ENCODE assay signal across 15 cellular contexts in the genomic region with DNA sequence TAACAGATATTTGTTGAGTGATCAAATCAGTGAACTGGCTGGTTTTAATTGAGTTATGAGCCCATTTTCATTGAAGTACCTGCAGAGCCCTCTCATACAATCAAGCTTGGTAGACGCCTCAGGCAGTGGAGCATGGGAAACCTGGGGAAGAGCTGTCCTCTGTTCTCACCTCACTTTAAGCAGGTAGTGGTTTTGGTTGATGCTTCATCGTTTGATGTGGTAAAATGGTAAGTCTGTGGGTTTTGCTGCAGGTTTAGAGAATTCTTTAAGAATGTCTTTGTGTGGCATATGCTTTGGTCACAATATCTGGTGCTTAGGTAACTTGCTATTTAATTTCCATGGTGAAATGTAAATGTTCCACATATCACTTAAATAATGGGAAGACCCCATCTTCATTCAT. TPM values are rescaled to one million over a fixed set of nuclear protein-coding genes. Genes with fewer than 3 reads are reported as not detected.
DNase-seq lines count a peak whose midpoint lies in the region; ATAC-seq and TF ChIP-seq lines count a peak whose summit lies in the region.
"Had no signal": no experiment of that assay in that cellular context is flagged by ENCODE, and none has a peak within 500 bp of the region (broad histone marks: within the 10 kb centered on the region; RNA-seq: fewer than 3 reads in every experiment).

No MANE protein-coding gene starts in this region.

- no peak overlapping the region for H3K4me2 ChIP-seq in IMR-90 (ENCODE audit: low read depth, low read length)

- peaks cover 14% of the 10 kb centered on the region for H3K4me1 ChIP-seq in IMR-90 (ENCODE audit: control insufficient read depth, insufficient read depth, low read length)
- peaks cover 0 to 48% (median 33%) of the 10 kb centered on the region in 5 donors for H3K4me1 ChIP-seq in subcutaneous abdominal adipose tissue (ENCODE audit: control insufficient read depth in 5 of 5, insufficient read depth in 5 of 5, low read length in 5 of 5)

- 0 out of 2 replicates have a peak overlapping the region, but pooled peaks have one; percentile 49 for H4K5ac ChIP-seq in IMR-90 (ENCODE audit: low read depth, low read length)

- H2BK20ac ChIP-seq in IMR-90 (ENCODE audit: low read depth, low read length), result no peak overlapping the region

- no peak for TF ChIP-seq POLR2A in IMR-90 (IDR thresholded peaks at IDR 0.05; ENCODE audit: low read depth, low read length)

- CTCF ChIA-PET in IMR-90 (lab: Yijun Ruan, JAX), result interaction anchor here (0.9 kb wide), 1 partner anchor 33 kb away, joined by 3 read pairs; no protein-coding TSS in a partner anchor

- no peak overlapping the region for H2BK5ac ChIP-seq in IMR-90 (ENCODE audit: low read depth, low read length, poor library complexity, severe bottlenecking)

- H3K9me3 ChIP-seq in IMR-90 (ENCODE audit: control insufficient read depth, insufficient read depth, low read length) (no peaks in the 10 kb centered on the region), subcutaneous abdominal adipose tissue (ENCODE audit: control insufficient read depth in 5 of 5, low read length in 5 of 5) (no peaks in the 10 kb centered on the region)
- H3K9me3 ChIP-seq: BLaER1 had no signal

- no peak overlapping the region for H2AK9ac ChIP-seq in IMR-90 (replicated peaks; ENCODE audit: low read depth, low read length, poor library complexity)

- H3K36me3 Mint-ChIP-seq in activated naive CD8-positive, alpha-beta T cell treated with anti-CD3 and anti-CD28 coated beads, Interleukin-2, amount 10 ng/mL, durations not matched to agents 7 days and 5 days, result no peaks in the 10 kb centered on the region

- H3K27ac Mint-ChIP-seq in activated naive CD8-positive, alpha-beta T cell treated with anti-CD3 and anti-CD28 coated beads, Interleukin-2, amount 10 ng/mL, durations not matched to agents 7 days and 5 days, result peak overlapping the region; percentile 66
- H3K27ac Mint-ChIP-seq: endodermal cell had no signal

- H4K8ac ChIP-seq in IMR-90 (ENCODE audit: low read depth in 2 of 2, low read length in 2 of 2), result no peak overlapping the region

- no peak overlapping the region for H2BK120ac ChIP-seq in IMR-90 (ENCODE audit: low read depth, low read length)

- H4K91ac ChIP-seq in IMR-90 (ENCODE audit: insufficient read depth, low read depth, low read length), result no peak overlapping the region; the same call in 1 of the 2 replicates

- no peak overlapping the region for H3K56ac ChIP-seq in IMR-90 (ENCODE audit: extremely low read depth, insufficient read depth, low read length)

- no peak for ATAC-seq in IMR-90 (ENCODE audit: low read depth)
- ATAC-seq in activated naive CD8-positive, alpha-beta T cell treated with anti-CD3 and anti-CD28 coated beads, Interleukin-2, amount 10 ng/mL, durations not matched to agents 7 days and 5 days (ENCODE audit: low read depth), result peak; percentile 63
- no peak for ATAC-seq in Right ventricle myocardium inferior
- no peak for ATAC-seq in GM18858 (IDR thresholded peaks at IDR 0.05; ENCODE audit: unreplicated experiment)

- no peak overlapping the region for H2AFZ ChIP-seq in IMR-90 (replicated peaks; ENCODE audit: low read length, poor library complexity)

- H2AK5ac ChIP-seq in IMR-90 (ENCODE audit: low read depth, low read length), result no peak overlapping the region

- peaks cover 83% of the 10 kb centered on the region for H4K20me1 ChIP-seq in IMR-90 (ENCODE audit: insufficient read depth, low read length)

- H3K9ac ChIP-seq in IMR-90 (ENCODE audit: low read depth, low read length) (no peak overlapping the region), subcutaneous abdominal adipose tissue (ENCODE audit: low read length in 5 of 5) (no peak overlapping the region)
- H3K9ac ChIP-seq: BLaER1 had no signal

- H3K9me1 ChIP-seq in IMR-90 (ENCODE audit: insufficient read depth, low read length), result peaks cover 19% of the 10 kb centered on the region

- POLR2A ChIA-PET in IMR-90 (lab: Charles Lee; ENCODE audit: unreplicated experiment), result no interaction called here
- POLR2A ChIA-PET in activated naive CD8-positive, alpha-beta T cell treated with anti-CD3 and anti-CD28 coated beads, Interleukin-2, amount 10 ng/mL, durations not matched to agents 7 days and 5 days (lab: Charles Lee), result no interaction called here

- no peak overlapping the region for H3K18ac ChIP-seq in IMR-90 (ENCODE audit: low read depth, low read length)

- H3K27ac ChIP-seq in IMR-90 (ENCODE audit: insufficient read depth, low read length) (no peak overlapping the region), subcutaneous abdominal adipose tissue (ENCODE audit: low read depth, low read length) (peak overlapping the region; percentile 81)
- H3K27ac ChIP-seq: BLaER1 had no signal

- in situ Hi-C loops in IMR-90 (cut with MboI; ENCODE audit: low sequenced_read_pairs), result no loop called here

- dilution Hi-C loops in IMR-90 (cut with HindIII; ENCODE audit: low sequenced_read_pairs, unreplicated experiment), result no loop called here

- H3K14ac ChIP-seq in IMR-90 (replicated peaks; ENCODE audit: low read depth, low read length), result 0 out of 2 replicates have a peak overlapping the region, but pooled peaks have one; percentile 51

- peaks cover 4 to 48% of the 10 kb centered on the region in 2 experiments for H3K79me1 ChIP-seq in IMR-90 (ENCODE audit: low read depth in 1 of 2, low read length in 2 of 2)

- H3K23ac ChIP-seq in IMR-90 (ENCODE audit: low read depth, low read length), result peak overlapping the region; percentile 20; the same call in 1 of the 2 replicates

- DNase-seq in stimulated activated CD4-positive, alpha-beta T cell treated with anti-CD3 and anti-CD28 coated beads, Interleukin-4, amount 100 ng/mL, for 24 hours, result peak; percentile 5
- DNase-seq in stimulated activated CD4-positive, alpha-beta T cell treated with anti-CD3 and anti-CD28 coated beads, Interleukin-12 subunit alpha, Interleukin-12 subunit beta, amount 100 ng/mL, for 4 hours, result no peak
- no peak for DNase-seq in IMR-90
- DNase-seq in activated naive CD8-positive, alpha-beta T cell treated with anti-CD3 and anti-CD28 coated beads, Interleukin-2, amount 10 ng/mL, durations not matched to agents 7 days and 5 days, result peak; percentile 31
- DNase-seq in NCI-H146 treated with DMSO at 0.1 percent for 48 hours (lab: John Stamatoyannopoulos, UW; ENCODE audit: unreplicated experiment), result no peak
- DNase-seq in Right ventricle myocardium inferior (ENCODE audit: missing footprints), result no peak
- DNase-seq: endodermal cell, NCI-H1092, NCI-H2227 treated with DMSO at 0.1 percent for 48 hours, substantia nigra, T-helper 9 cell had no signal

- H3K4me1 Mint-ChIP-seq in activated naive CD8-positive, alpha-beta T cell treated with anti-CD3 and anti-CD28 coated beads, Interleukin-2, amount 10 ng/mL, durations not matched to agents 7 days and 5 days, result peaks cover 11% of the 10 kb centered on the region

- H3K9me3 Mint-ChIP-seq in activated naive CD8-positive, alpha-beta T cell treated with anti-CD3 and anti-CD28 coated beads, Interleukin-2, amount 10 ng/mL, durations not matched to agents 7 days and 5 days, result no peaks in the 10 kb centered on the region
- H3K9me3 Mint-ChIP-seq: endodermal cell had no signal

- H3K36me3 ChIP-seq in IMR-90 (ENCODE audit: control insufficient read depth, insufficient read depth, low read length) (peaks cover 10% of the 10 kb centered on the region), subcutaneous abdominal adipose tissue (ENCODE audit: control insufficient read depth in 5 of 5, insufficient read depth in 5 of 5, low read length in 5 of 5) (peaks cover 0 to 7% (median 0%) of the 10 kb centered on the region in 5 donors)

- H3K4ac ChIP-seq in IMR-90 (ENCODE audit: low read depth, low read length), result no peak overlapping the region

- peak overlapping the region; percentile 41 for H3K4me3 Mint-ChIP-seq in activated naive CD8-positive, alpha-beta T cell treated with anti-CD3 and anti-CD28 coated beads, Interleukin-2, amount 10 ng/mL, durations not matched to agents 7 days and 5 days
- H3K4me3 Mint-ChIP-seq: endodermal cell had no signal

- H2BK15ac ChIP-seq in IMR-90 (ENCODE audit: low read depth, low read length), result no peak overlapping the region

- peaks cover 90% of the 10 kb centered on the region for H3K27me3 Mint-ChIP-seq in activated naive CD8-positive, alpha-beta T cell treated with anti-CD3 and anti-CD28 coated beads, Interleukin-2, amount 10 ng/mL, durations not matched to agents 7 days and 5 days

- no peak for TF ChIP-seq RAD21 in IMR-90 (IDR thresholded peaks at IDR 0.05; ENCODE audit: low read length)

- BruUV-seq in IMR-90 (replicated peaks; lab: Mats Ljungman, UMichigan), result no TSS peak

- no CpG with 5 or more reads among the region's 2 CpGs for WGBS in IMR-90 (ENCODE audit: extremely low coverage in 2 of 2, insufficient read length in 1 of 2), 2 experiments

- no peak for TF ChIP-seq CTCF in IMR-90 (conservative IDR thresholded peaks at IDR 0.05; ENCODE audit: low read depth, low read length)

- intact Hi-C loops in IMR-90 (cut with micrococcal nuclease), result no loop called here
- intact Hi-C loops in Right ventricle myocardium inferior (cut with DNase I), result no loop called here

- no peaks in the 10 kb centered on the region for H3K27me3 ChIP-seq in IMR-90 (ENCODE audit: control insufficient read depth, insufficient read depth, low read length)
- H3K27me3 ChIP-seq in subcutaneous abdominal adipose tissue (ENCODE audit: control insufficient read depth in 5 of 5, insufficient read depth in 4 of 5, low read length in 5 of 5), result no peaks in the 10 kb centered on the region
- H3K27me3 ChIP-seq: BLaER1, brain microvascular endothelial cell had no signal

- no peak overlapping the region for H3K4me3 ChIP-seq in IMR-90 (ENCODE audit: insufficient read depth, low read depth, low read length)
- H3K4me3 ChIP-seq in subcutaneous abdominal adipose tissue (ENCODE audit: low read depth in 1 of 5, low read length in 5 of 5), result no peak overlapping the region
- H3K4me3 ChIP-seq: BLaER1 had no signal

TF ChIP-seq in IMR-90, 13 proteins besides CTCF, POLR2A, EP300 and RAD21 (continues in another document):
- no peak for TF ChIP-seq MAFK (IDR thresholded peaks at IDR 0.05; ENCODE audit: low read depth, low read length)
- no peak for TF ChIP-seq CEBPB (IDR thresholded peaks at IDR 0.05; ENCODE audit: low read depth, low read length)
- no peak for TF ChIP-seq MXI1 (IDR thresholded peaks at IDR 0.05; ENCODE audit: borderline replicate concordance, low read depth, low read length)

RNA-seq across cellular contexts. Expression of a gene that starts 10.0 kb away (rescaled TPM):
- total RNA-seq in IMR-90 (2012; rRNA removed) (361 and 394 TPM in 2 replicates), Right ventricle myocardium inferior (100 TPM)
- 223 and 249 TPM in 2 replicates for polyA plus RNA-seq in IMR-90 (2012; rRNA removed)
- 90.5 and 125 TPM in 2 replicates for polyA plus RNA-seq in IMR-90 (2012; cell fraction: cytosol; rRNA removed)
- polyA plus RNA-seq in IMR-90 (2012; cell fraction: nucleus; rRNA removed; ENCODE audit: low replicate concordance), result 105 and 251 TPM in 2 replicates
- total RNA-seq in activated naive CD8-positive, alpha-beta T cell treated with anti-CD3 and anti-CD28 coated beads, Interleukin-2, amount 10 ng/mL, durations not matched to agents 7 days and 5 days, result under 1 TPM; 0.17 to 0.97 TPM

Comparison
In these comparisons a context has a peak if more than half of its experiments do, and no peak if none do; other contexts are left out.
1. DNase-seq: peak in stimulated activated CD4-positive, alpha-beta T cell treated with anti-CD3 and anti-CD28 coated beads, Interleukin-4, amount 100 ng/mL, for 24 hours (single experiment) and activated naive CD8-positive, alpha-beta T cell treated with anti-CD3 and anti-CD28 coated beads, Interleukin-2, amount 10 ng/mL, durations not matched to agents 7 days and 5 days (single experiment); none in stimulated activated CD4-positive, alpha-beta T cell treated with anti-CD3 and anti-CD28 coated beads, Interleukin-12 subunit alpha, Interleukin-12 subunit beta, amount 100 ng/mL, for 4 hours (single experiment), IMR-90 (single experiment), NCI-H146 treated with DMSO at 0.1 percent for 48 hours (single experiment) and Right ventricle myocardium inferior (single experiment).
2. RNA of a gene that starts 10.0 kb away (total RNA-seq): 361 to 394 TPM in IMR-90 and 100 TPM in Right ventricle myocardium inferior (single experiment); 0.17 to 0.97 TPM in activated naive CD8-positive, alpha-beta T cell treated with anti-CD3 and anti-CD28 coated beads, Interleukin-2, amount 10 ng/mL, durations not matched to agents 7 days and 5 days; every median in the first group is over 10 times any median in the second.